Comparison of ENCODE assay signal across 8 cellular contexts in the genomic region with DNA sequence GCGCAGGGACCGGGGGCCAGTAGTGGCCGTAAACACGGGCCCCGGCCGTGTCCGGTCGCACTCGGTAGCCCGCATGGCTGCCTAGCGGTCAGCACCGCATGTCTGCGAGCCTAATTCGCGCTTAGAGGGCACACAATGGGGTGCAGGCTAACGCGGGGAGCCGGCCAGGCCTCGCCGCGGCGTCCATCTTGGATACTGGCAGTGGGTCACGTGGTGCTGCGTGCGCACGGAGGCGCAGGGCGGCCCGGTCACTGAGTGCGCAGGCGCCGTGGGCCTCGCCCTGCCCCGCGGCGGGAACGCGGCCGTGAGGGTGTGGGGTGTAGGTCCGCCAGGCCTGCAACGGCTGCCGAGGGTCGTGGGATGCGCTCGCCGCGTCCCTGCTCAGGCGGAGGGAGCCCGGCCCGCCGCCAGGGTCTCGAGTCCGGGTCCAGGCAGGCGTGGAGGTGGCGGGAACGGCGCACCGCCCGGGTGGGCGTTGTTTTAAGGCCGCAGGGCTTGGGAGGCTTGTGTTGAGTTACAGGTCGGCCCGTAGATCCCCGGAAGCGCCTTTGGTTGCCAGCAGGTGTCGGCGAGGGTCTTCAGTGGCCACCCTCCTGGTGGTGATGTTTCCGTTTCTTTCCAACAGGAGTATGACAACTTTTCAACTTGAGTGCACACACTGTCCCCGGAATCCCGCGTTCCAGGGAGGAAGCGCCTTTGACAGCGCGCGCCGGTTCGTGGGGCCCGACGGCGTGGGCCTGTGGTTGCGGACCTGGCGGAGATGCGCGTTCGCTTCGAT. TPM values are rescaled to one million over a fixed set of nuclear protein-coding genes. Genes with fewer than 3 reads are reported as not detected.
A peak's percentile ranks its signal among the peaks of the same experiment; 100 is the strongest.
DNase-seq lines count a peak whose midpoint lies in the region; ATAC-seq and TF ChIP-seq lines count a peak whose summit lies in the region.

No MANE protein-coding gene starts in this region.

- peaks cover 0 to 4% of the 10 kb centered on the region in 2 donors for H3K27me3 Mint-ChIP-seq in natural killer cell (ENCODE audit: low read depth in 2 of 2)
- H3K27me3 Mint-ChIP-seq in stimulated activated naive B cell treated with anti-CD40 and anti-IgM and Interleukin-4, amounts not matched to agents 10 μg/mL and 1 μg/mL and 100 μg/mL, for 72 hours, result peaks cover 12 to 20% of the 10 kb centered on the region in 2 donors

- no peaks in the 10 kb centered on the region for H3K9me3 Mint-ChIP-seq in natural killer cell
- H3K9me3 Mint-ChIP-seq in stimulated activated naive B cell treated with anti-CD40 and anti-IgM and Interleukin-4, amounts not matched to agents 10 μg/mL and 1 μg/mL and 100 μg/mL, for 72 hours, result no peaks in the 10 kb centered on the region

- peak overlapping the region; percentile 96 for H3K4me3 Mint-ChIP-seq in natural killer cell
- peak overlapping the region; percentile 91 to 98 for H3K4me3 Mint-ChIP-seq in stimulated activated naive B cell treated with anti-CD40 and anti-IgM and Interleukin-4, amounts not matched to agents 10 μg/mL and 1 μg/mL and 100 μg/mL, for 72 hours

- H3K9ac ChIP-seq in KMS-11, result peak overlapping the region; percentile 98

- peak overlapping the region; percentile 79 for H3K4me2 ChIP-seq in KMS-11

- TF ChIP-seq CTCF in KMS-11 (conservative IDR thresholded peaks at IDR 0.05; ENCODE audit: low read depth, low read length) (no peak), fibroblast of mammary gland (conservative IDR thresholded peaks at IDR 0.05; ENCODE audit: control insufficient read depth, insufficient read depth, low read depth, low read length) (no peak), natural killer cell (IDR thresholded peaks at IDR 0.05) (no peak)

- H3K27me3 ChIP-seq in KMS-11 (ENCODE audit: insufficient read depth, low read depth), result no peaks in the 10 kb centered on the region

- H3K36me3 ChIP-seq in KMS-11 (ENCODE audit: insufficient read depth), result no peaks in the 10 kb centered on the region

- peak overlapping the region; percentile 94 for H3K27ac ChIP-seq in KMS-11

- peaks cover 32% of the 10 kb centered on the region for H3K79me2 ChIP-seq in KMS-11 (ENCODE audit: insufficient read depth, low read depth)

- H3K4me1 ChIP-seq in KMS-11 (ENCODE audit: low read depth, poor library complexity, severe bottlenecking), result peaks cover 11% of the 10 kb centered on the region

- H3K27ac Mint-ChIP-seq in natural killer cell, result peak overlapping the region; percentile 98
- peak overlapping the region; percentile 100 for H3K27ac Mint-ChIP-seq in stimulated activated naive B cell treated with anti-CD40 and anti-IgM and Interleukin-4, amounts not matched to agents 10 μg/mL and 1 μg/mL and 100 μg/mL, for 72 hours

- no peaks in the 10 kb centered on the region for H3K36me3 Mint-ChIP-seq in natural killer cell
- peaks cover 1 to 11% of the 10 kb centered on the region in 2 donors for H3K36me3 Mint-ChIP-seq in stimulated activated naive B cell treated with anti-CD40 and anti-IgM and Interleukin-4, amounts not matched to agents 10 μg/mL and 1 μg/mL and 100 μg/mL, for 72 hours

- no peaks in the 10 kb centered on the region for H4K20me1 ChIP-seq in KMS-11 (ENCODE audit: insufficient read depth)

- ATAC-seq in GM21825 (IDR thresholded peaks at IDR 0.05; ENCODE audit: unreplicated experiment), result peak; percentile 51
- ATAC-seq in natural killer cell, result peak; percentile 55 to 79 (median 65)
- ATAC-seq in stimulated activated naive B cell treated with anti-CD40 and anti-IgM and Interleukin-4, amounts not matched to agents 10 μg/mL and 1 μg/mL and 100 μg/mL, for 72 hours (replicated peaks), result peak; percentile 66 to 71

- DNase-seq in EL (peak; percentile 91), fibroblast of mammary gland (ENCODE audit: low read depth) (peak; percentile 89), natural killer cell (peak; percentile 97)
- peak; percentile 85 to 89 for DNase-seq in activated T-helper 1 cell treated with anti-CD3 and anti-CD28 coated beads, Interleukin-2, amount 50 U/mL, for 16 hours (ENCODE audit: low read depth in 1 of 2, low spot score in 1 of 2)
- DNase-seq in stimulated activated naive B cell treated with anti-CD40 and anti-IgM and Interleukin-4, amounts not matched to agents 10 μg/mL and 1 μg/mL and 100 μg/mL, for 72 hours, result peak; percentile 93

- H3K4me1 Mint-ChIP-seq in natural killer cell, result peaks cover 21 to 43% of the 10 kb centered on the region in 2 donors
- H3K4me1 Mint-ChIP-seq in stimulated activated naive B cell treated with anti-CD40 and anti-IgM and Interleukin-4, amounts not matched to agents 10 μg/mL and 1 μg/mL and 100 μg/mL, for 72 hours, result peaks cover 19 to 39% of the 10 kb centered on the region in 2 donors

- intact Hi-C loops in natural killer cell (cut with micrococcal nuclease), result loop anchor here (1.0 kb wide), 1 partner anchor 134 kb away; no protein-coding TSS in a partner anchor

- peak overlapping the region; percentile 85 for H2AFZ ChIP-seq in KMS-11 (ENCODE audit: low read depth)

- H3K4me3 ChIP-seq in KMS-11 (IDR thresholded peaks at IDR 0.05; ENCODE audit: insufficient read depth, low read depth, low read length) (peak overlapping the region; percentile 60), fibroblast of mammary gland (ENCODE audit: control insufficient read depth, low read depth, low read length) (peak overlapping the region; percentile 80)

TF ChIP-seq in PFSK-1, 5 proteins besides CTCF, POLR2A, EP300 and RAD21:
- TF ChIP-seq POLR2AphosphoS5 (IDR thresholded peaks at IDR 0.05; ENCODE audit: low read depth, low read length), result peak; percentile 90
- TF ChIP-seq SIN3A (IDR thresholded peaks at IDR 0.05; ENCODE audit: borderline replicate concordance, insufficient read depth, low read length), result peak; percentile 32; the same call in 1 of the 2 replicates
- no peak for TF ChIP-seq FOXP2 (optimal IDR thresholded peaks at IDR 0.05; ENCODE audit: borderline replicate concordance, extremely low read depth, extremely low read length, insufficient read depth)

RNA-seq across cellular contexts. Expression of a gene that starts 0.8 kb away (rescaled TPM):
- 22.5 TPM for polyA plus RNA-seq in PFSK-1 (2012; ENCODE audit: insufficient read length, low read depth)
- total RNA-seq in natural killer cell, result 100 to 1,000 TPM in 2 of 3 donors, 10 to 100 TPM in 1; 74.9 to 105 (median 100) TPM

Comparison
In these comparisons a context has a peak if more than half of its experiments do, and no peak if none do; other contexts are left out.
1. Peak in every context shown above with its lines: DNase-seq, ATAC-seq, H3K4me3 ChIP-seq and H3K27ac ChIP-seq.